In the genomic region with DNA sequence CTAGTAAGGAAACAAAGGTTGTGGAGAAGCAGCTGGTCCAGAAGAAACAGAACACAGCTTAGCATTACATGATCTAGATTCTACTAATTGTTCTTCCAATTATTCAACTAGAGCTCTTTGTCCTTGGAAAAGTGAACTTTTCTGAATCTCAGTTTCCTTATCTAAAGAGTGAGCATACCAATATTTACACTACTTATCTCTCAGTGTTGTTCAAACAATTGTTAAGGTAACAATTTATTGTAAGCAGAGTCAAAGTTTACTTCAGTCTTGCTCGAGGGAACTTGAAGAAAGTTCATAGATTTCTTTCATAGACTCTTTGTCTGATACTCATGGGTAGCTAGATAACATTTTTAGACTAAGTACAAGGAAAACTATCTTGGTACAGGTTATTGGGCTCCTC, we compare ENCODE assay signal across 16 cellular contexts. TPM values are rescaled to one million over a fixed set of nuclear protein-coding genes. Genes with fewer than 3 reads are reported as not detected.
A peak's percentile ranks its signal among the peaks of the same experiment; 100 is the strongest.
DNase-seq lines count a peak whose midpoint lies in the region; ATAC-seq and TF ChIP-seq lines count a peak whose summit lies in the region.
"Had no signal": no experiment of that assay in that cellular context is flagged by ENCODE, and none has a peak within 500 bp of the region (broad histone marks: within the 10 kb centered on the region; RNA-seq: fewer than 3 reads in every experiment).

No MANE protein-coding gene starts in this region.

- H3K27me3 ChIP-seq in BLaER1 (no peaks in the 10 kb centered on the region), left lung (no peaks in the 10 kb centered on the region)

- H3K27me3 Mint-ChIP-seq in progenitor cell of endocrine pancreas (no peaks in the 10 kb centered on the region), immature natural killer cell (ENCODE audit: low read depth in 3 of 3) (peaks cover 0 to 4% (median 0%) of the 10 kb centered on the region in 3 donors)

- H3K27ac Mint-ChIP-seq in progenitor cell of endocrine pancreas, result peak overlapping the region; percentile 53
- no peak overlapping the region for H3K27ac Mint-ChIP-seq in immature natural killer cell
- H3K27ac Mint-ChIP-seq: B cell; CD4-positive, alpha-beta memory T cell; IgD-negative memory B cell had no signal

- H3K27ac ChIP-seq in BLaER1 (no peak overlapping the region), VCaP (peak overlapping the region; percentile 31; the same call in 1 of the 2 replicates), left lung (no peak overlapping the region)
- H3K27ac ChIP-seq: C4-2B had no signal

- TF ChIP-seq CTCF in VCaP (conservative IDR thresholded peaks at IDR 0.05) (no peak), left lung (IDR thresholded peaks at IDR 0.05) (no peak), progenitor cell of endocrine pancreas (IDR thresholded peaks at IDR 0.05; ENCODE audit: unreplicated experiment) (no peak)

- DNase-seq in left lung (no peak), progenitor cell of endocrine pancreas (ENCODE audit: low spot score, unreplicated experiment) (no peak), NCI-H69 (lab: John Stamatoyannopoulos, UW) (no peak), immature natural killer cell (no peak)
- DNase-seq: CD4-positive, alpha-beta memory T cell; DMS153; DMS79 treated with DMSO at 0.1 percent for 48 hours; EL; GOT3 had no signal

- H3K4me3 Mint-ChIP-seq in progenitor cell of endocrine pancreas (ENCODE audit: low read depth), result no peak overlapping the region
- no peak overlapping the region for H3K4me3 Mint-ChIP-seq in immature natural killer cell
- H3K4me3 Mint-ChIP-seq: B cell; CD4-positive, alpha-beta memory T cell; IgD-negative memory B cell had no signal

- H3K4me2 ChIP-seq in BLaER1, result peak overlapping the region; percentile 15; the same call in 1 of the 2 replicates

- H3K4me3 ChIP-seq in BLaER1 (no peak overlapping the region), left lung (no peak overlapping the region)
- H3K4me3 ChIP-seq: HAP-1 had no signal

- H3K4me1 ChIP-seq in BLaER1, result peaks cover 8% of the 10 kb centered on the region
- peaks cover 0 to 6% of the 10 kb centered on the region in 2 donors for H3K4me1 ChIP-seq in left lung
- H3K4me1 ChIP-seq: HAP-1 had no signal

- ATAC-seq in left lung (peak; percentile 77), HG03439 (IDR thresholded peaks at IDR 0.05; ENCODE audit: unreplicated experiment) (no peak)

- H4K20me1 ChIP-seq in BLaER1, result no peaks in the 10 kb centered on the region

- H3K9me3 Mint-ChIP-seq in progenitor cell of endocrine pancreas (ENCODE audit: low read depth), result peaks cover 21% of the 10 kb centered on the region
- no peaks in the 10 kb centered on the region for H3K9me3 Mint-ChIP-seq in immature natural killer cell

- H3K9me3 ChIP-seq in BLaER1, result no peaks in the 10 kb centered on the region
- H3K9me3 ChIP-seq in left lung, result no peaks in the 10 kb centered on the region
- H3K9me3 ChIP-seq: HAP-1 had no signal

- peaks cover 9% of the 10 kb centered on the region for H3K36me3 Mint-ChIP-seq in progenitor cell of endocrine pancreas (ENCODE audit: insufficient read depth)
- no peaks in the 10 kb centered on the region for H3K36me3 Mint-ChIP-seq in immature natural killer cell
- H3K36me3 Mint-ChIP-seq: CD4-positive, alpha-beta memory T cell had no signal

- intact Hi-C loops in left lung (cut with DNase I), result no loop called here

- no peak overlapping the region for H3K9ac ChIP-seq in BLaER1

- no peaks in the 10 kb centered on the region for H3K36me3 ChIP-seq in BLaER1
- H3K36me3 ChIP-seq in left lung, result no peaks in the 10 kb centered on the region
- H3K36me3 ChIP-seq: HAP-1 had no signal

- peaks cover 12% of the 10 kb centered on the region for H3K4me1 Mint-ChIP-seq in progenitor cell of endocrine pancreas (ENCODE audit: low read depth)
- no peaks in the 10 kb centered on the region for H3K4me1 Mint-ChIP-seq in immature natural killer cell
- H3K4me1 Mint-ChIP-seq: B cell; CD4-positive, alpha-beta memory T cell; IgD-negative memory B cell had no signal

RNA-seq across cellular contexts. Expression of a gene that starts 42.2 kb away (rescaled TPM):
- total RNA-seq in left lung (10 to 100 TPM; 22.4 to 23.8 TPM), progenitor cell of endocrine pancreas (112 and 114 TPM in 2 replicates)
- 10 to 100 TPM in 1 of 3 donors, 1 to 10 TPM in 2; 4.2 to 11.4 (median 4.8) TPM for polyA plus RNA-seq in immature natural killer cell
